Comparison of ENCODE assay signal across 8 cellular contexts in genomic region chr12:63826002-63826585, GRCh38. TPM values are rescaled to one million over a fixed set of nuclear protein-coding genes. Genes with fewer than 3 reads are reported as not detected.
DNase-seq lines count a peak whose midpoint lies in the region; TF ChIP-seq lines count a peak whose summit lies in the region.

No MANE protein-coding gene starts in this region.

- H2BK5ac ChIP-seq in neuronal stem cell (ENCODE audit: low read length) = no peak overlapping the region

- H3K9ac ChIP-seq in neuronal stem cell (ENCODE audit: low read depth, low read length, poor library complexity) = no peak overlapping the region

- H3K79me1 ChIP-seq in neuronal stem cell (ENCODE audit: low read depth, low read length) = no peaks in the 10 kb centered on the region

- TF ChIP-seq POLR2A in esophagus squamous epithelium (IDR thresholded peaks at IDR 0.05) = no peak

- H3K27me3 ChIP-seq in esophagus squamous epithelium (no peaks in the 10 kb centered on the region), neuronal stem cell (ENCODE audit: control insufficient read depth in 3 of 3, insufficient read depth in 3 of 3, low read depth in 1 of 3, low read length in 3 of 3) (no peaks in the 10 kb centered on the region)

- H3K18ac ChIP-seq in neuronal stem cell (ENCODE audit: low read length) = no peak overlapping the region

- H3K27ac ChIP-seq in RWPE1 (no peak overlapping the region), esophagus squamous epithelium (no peak overlapping the region), neuronal stem cell (replicated peaks; ENCODE audit: low read length) (no peak overlapping the region)

- intact Hi-C loops in esophagus squamous epithelium (cut with DNase I) = no loop called here

- no peak overlapping the region for H3K4me3 ChIP-seq in esophagus squamous epithelium
- H3K4me3 ChIP-seq in neuronal stem cell (ENCODE audit: low read length in 2 of 2) = no peak overlapping the region

- no peak overlapping the region for H4K8ac ChIP-seq in neuronal stem cell (ENCODE audit: low read depth, low read length)

- no peak for TF ChIP-seq EP300 in Ishikawa (IDR thresholded peaks at IDR 0.05; ENCODE audit: borderline replicate concordance)

- H2AFZ ChIP-seq in neuronal stem cell (ENCODE audit: low read length) = no peak overlapping the region

- peak; percentile 55 for DNase-seq in DMS114 treated with DMSO at 0.1 percent for 48 hours (lab: John Stamatoyannopoulos, UW; ENCODE audit: unreplicated experiment)
- DNase-seq in GM20000 (ENCODE audit: low spot score) = peak; percentile 60
- DNase-seq in RWPE1 (ENCODE audit: low spot score) = peak; percentile 72
- DNase-seq in esophagus squamous epithelium (lab: John Stamatoyannopoulos, UW) = no peak
- DNase-seq in neuronal stem cell (ENCODE audit: low spot score) = peak; percentile 29
- no peak for DNase-seq in occipital lobe (lab: John Stamatoyannopoulos, UW)
- no peak for DNase-seq in T-helper 9 cell

- 31% methylated on average over 4 of the region's 4 CpGs for WGBS in esophagus squamous epithelium, 2 donors
- WGBS in neuronal stem cell (ENCODE audit: extremely low coverage in 2 of 2, insufficient read length in 2 of 2, insufficient replicate concordance in 1 of 2), 2 donors = no CpG with 5 or more reads among the region's 4 CpGs

- no peak overlapping the region for H3K23ac ChIP-seq in neuronal stem cell (ENCODE audit: low read depth, low read length, poor library complexity)

- no peak overlapping the region for H2BK12ac ChIP-seq in neuronal stem cell (ENCODE audit: low read length)

- POLR2A ChIA-PET in RWPE1 (lab: Yijun Ruan, JAX; ENCODE audit: low non-redundant PET) = no interaction called here

- H3K4me1 ChIP-seq in esophagus squamous epithelium = peaks cover 0 to 9% (median 0%) of the 10 kb centered on the region in 3 donors
- H3K4me1 ChIP-seq in neuronal stem cell (ENCODE audit: control insufficient read depth in 2 of 2, insufficient read depth in 1 of 2, low read depth in 1 of 2, low read length in 2 of 2) = no peaks in the 10 kb centered on the region

- H2BK15ac ChIP-seq in neuronal stem cell (ENCODE audit: low read length) = no peak overlapping the region

- H3K4me2 ChIP-seq in neuronal stem cell (ENCODE audit: insufficient read depth, low read length, poor library complexity, severe bottlenecking) = no peak overlapping the region

- H4K91ac ChIP-seq in neuronal stem cell (ENCODE audit: low read depth, low read length, poor library complexity) = no peak overlapping the region

- CTCF ChIA-PET in RWPE1 (lab: Yijun Ruan, JAX) = interaction anchor here (0.6 to 0.8 kb wide), 4 partner anchors 11 to 414 kb away, joined by 3 to 5 read pairs (median 3); no protein-coding TSS in a partner anchor

- no peak overlapping the region for H3K14ac ChIP-seq in neuronal stem cell (ENCODE audit: low read length)

- peak; percentile 98 for TF ChIP-seq RAD21 in Ishikawa (IDR thresholded peaks at IDR 0.05; ENCODE audit: low read depth)

- no peak overlapping the region for H3K4ac ChIP-seq in neuronal stem cell (ENCODE audit: low read length)

- no peak overlapping the region for H2AK5ac ChIP-seq in neuronal stem cell (ENCODE audit: low read depth, low read length)

- no peak overlapping the region for H2BK120ac ChIP-seq in neuronal stem cell (ENCODE audit: low read depth, low read length)

- no peaks in the 10 kb centered on the region for H3K9me3 ChIP-seq in esophagus squamous epithelium
- H3K9me3 ChIP-seq in neuronal stem cell (replicated peaks in 1 of 2; ENCODE audit: control insufficient read depth in 2 of 2, insufficient read depth in 1 of 2, low read depth in 1 of 2, low read length in 2 of 2) = peaks cover 0 to 4% of the 10 kb centered on the region in 2 donors

- TF ChIP-seq CTCF in GM20000 (IDR thresholded peaks at IDR 0.05; ENCODE audit: extremely low read depth, missing control alignments) (peak; percentile 49), RWPE1 (conservative IDR thresholded peaks at IDR 0.05; ENCODE audit: low read depth) (peak; percentile 87), esophagus squamous epithelium (IDR thresholded peaks at IDR 0.05) (peak; percentile 34 to 83 (median 58))

- H3K36me3 ChIP-seq in esophagus squamous epithelium = no peaks in the 10 kb centered on the region
- H3K36me3 ChIP-seq in neuronal stem cell (replicated peaks in 1 of 2; ENCODE audit: control insufficient read depth in 2 of 2, insufficient read depth in 2 of 2, low read length in 2 of 2) = no peaks in the 10 kb centered on the region

TF ChIP-seq in Ishikawa, 13 proteins besides CTCF, POLR2A, EP300 and RAD21:
- TF ChIP-seq FOXM1 (IDR thresholded peaks at IDR 0.05; ENCODE audit: borderline replicate concordance, low read depth) (no peak), NFIC (IDR thresholded peaks at IDR 0.05) (no peak), ZBTB7A (IDR thresholded peaks at IDR 0.05; ENCODE audit: low read depth) (no peak), CEBPB (IDR thresholded peaks at IDR 0.05) (0 out of 2 replicates have a peak, but pooled peaks have one; percentile 28), CREB1 (IDR thresholded peaks at IDR 0.05; ENCODE audit: low read depth) (no peak)
- TF ChIP-seq, protein P1, sequence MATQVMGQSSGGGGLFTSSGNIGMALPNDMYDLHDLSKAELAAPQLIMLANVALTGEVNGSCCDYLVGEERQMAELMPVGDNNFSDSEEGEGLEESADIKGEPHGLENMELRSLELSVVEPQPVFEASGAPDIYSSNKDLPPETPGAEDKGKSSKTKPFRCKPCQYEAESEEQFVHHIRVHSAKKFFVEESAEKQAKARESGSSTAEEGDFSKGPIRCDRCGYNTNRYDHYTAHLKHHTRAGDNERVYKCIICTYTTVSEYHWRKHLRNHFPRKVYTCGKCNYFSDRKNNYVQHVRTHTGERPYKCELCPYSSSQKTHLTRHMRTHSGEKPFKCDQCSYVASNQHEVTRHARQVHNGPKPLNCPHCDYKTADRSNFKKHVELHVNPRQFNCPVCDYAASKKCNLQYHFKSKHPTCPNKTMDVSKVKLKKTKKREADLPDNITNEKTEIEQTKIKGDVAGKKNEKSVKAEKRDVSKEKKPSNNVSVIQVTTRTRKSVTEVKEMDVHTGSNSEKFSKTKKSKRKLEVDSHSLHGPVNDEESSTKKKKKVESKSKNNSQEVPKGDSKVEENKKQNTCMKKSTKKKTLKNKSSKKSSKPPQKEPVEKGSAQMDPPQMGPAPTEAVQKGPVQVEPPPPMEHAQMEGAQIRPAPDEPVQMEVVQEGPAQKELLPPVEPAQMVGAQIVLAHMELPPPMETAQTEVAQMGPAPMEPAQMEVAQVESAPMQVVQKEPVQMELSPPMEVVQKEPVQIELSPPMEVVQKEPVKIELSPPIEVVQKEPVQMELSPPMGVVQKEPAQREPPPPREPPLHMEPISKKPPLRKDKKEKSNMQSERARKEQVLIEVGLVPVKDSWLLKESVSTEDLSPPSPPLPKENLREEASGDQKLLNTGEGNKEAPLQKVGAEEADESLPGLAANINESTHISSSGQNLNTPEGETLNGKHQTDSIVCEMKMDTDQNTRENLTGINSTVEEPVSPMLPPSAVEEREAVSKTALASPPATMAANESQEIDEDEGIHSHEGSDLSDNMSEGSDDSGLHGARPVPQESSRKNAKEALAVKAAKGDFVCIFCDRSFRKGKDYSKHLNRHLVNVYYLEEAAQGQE (IDR thresholded peaks at IDR 0.05; ENCODE audit: low read depth) = no peak

RNA-seq across cellular contexts. Expression of gene SRGAP1, which starts 18.4 kb away (rescaled TPM):
- total RNA-seq in esophagus squamous epithelium (1 to 10 TPM; 2.0 to 5.3 (median 3.6) TPM), occipital lobe (40.7 TPM)
- polyA plus RNA-seq in neuronal stem cell (2013, experiment 1 of 2) = 2.6 TPM
- 2.2 TPM for polyA plus RNA-seq in neuronal stem cell (2013, experiment 2 of 2)

RNA-seq across cellular contexts. Expression of gene RXYLT1, which starts 46.4 kb away (rescaled TPM):
- 10 to 100 TPM in 3 of 4 donors, 1 to 10 TPM in 1; 6.9 to 16.7 (median 13.0) TPM for total RNA-seq in esophagus squamous epithelium
- polyA plus RNA-seq in neuronal stem cell (2013, experiment 1 of 2) = 15.5 TPM
- polyA plus RNA-seq in neuronal stem cell (2013, experiment 2 of 2) = 15.5 TPM
- 13.9 TPM for total RNA-seq in occipital lobe

Comparison
In these comparisons a context has a peak if more than half of its experiments do, and no peak if none do; other contexts are left out.
1. DNase-seq: peak in DMS114 treated with DMSO at 0.1 percent for 48 hours (single experiment), GM20000 (single experiment), RWPE1 (single experiment) and neuronal stem cell (single experiment); none in esophagus squamous epithelium (single experiment), occipital lobe (single experiment) and T-helper 9 cell (single experiment).
2. Peak in every context shown above with its lines, with median percentiles within 50 percentile points of each other: CTCF ChIP-seq.